In the genomic region with DNA sequence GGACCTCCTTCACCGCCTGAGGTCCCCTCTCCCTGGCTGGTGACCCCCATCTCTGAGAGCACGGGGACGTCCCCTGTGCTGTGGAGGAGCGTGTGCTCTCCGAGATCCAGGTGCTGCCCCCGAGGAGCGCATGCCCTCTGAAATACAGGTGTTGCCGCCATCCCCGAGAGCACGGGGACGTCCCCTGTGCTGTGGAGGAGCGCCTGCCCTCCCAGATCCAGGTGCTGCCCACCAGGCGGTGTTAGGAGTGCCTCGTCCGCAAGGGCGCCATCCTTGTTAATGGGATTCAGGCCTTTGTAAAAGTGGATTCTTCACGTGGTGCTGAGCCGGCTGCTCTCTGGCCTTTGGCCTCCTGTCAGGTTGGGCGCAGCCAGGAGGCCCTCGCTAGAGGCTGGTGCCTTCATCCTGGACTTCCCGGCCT, we compare ENCODE assay signal across 8 cellular contexts. TPM values are rescaled to one million over a fixed set of nuclear protein-coding genes. Genes with fewer than 3 reads are reported as not detected.
DNase-seq lines count a peak whose midpoint lies in the region; ATAC-seq, FAIRE-seq and TF ChIP-seq lines count a peak whose summit lies in the region.

No MANE protein-coding gene starts in this region.

- no peak overlapping the region for H3K23ac ChIP-seq in H9 (ENCODE audit: insufficient read length, low read depth, low read length)

- H3K4me1 Mint-ChIP-seq in activated naive CD8-positive, alpha-beta T cell treated with anti-CD3 and anti-CD28 coated beads, Interleukin-2, amount 10 ng/mL, durations not matched to agents 7 days and 5 days = peaks cover 1% of the 10 kb centered on the region
- H3K4me1 Mint-ChIP-seq in activated naive CD8-positive, alpha-beta T cell treated with anti-CD3 and anti-CD28 coated beads for 36 hours = no peaks in the 10 kb centered on the region
- no peaks in the 10 kb centered on the region for H3K4me1 Mint-ChIP-seq in H9

- H3K4me3 Mint-ChIP-seq in activated naive CD8-positive, alpha-beta T cell treated with anti-CD3 and anti-CD28 coated beads, Interleukin-2, amount 10 ng/mL, durations not matched to agents 7 days and 5 days = no peak overlapping the region
- H3K4me3 Mint-ChIP-seq in activated naive CD8-positive, alpha-beta T cell treated with anti-CD3 and anti-CD28 coated beads for 36 hours = no peak overlapping the region
- H3K4me3 Mint-ChIP-seq in H9 = no peak overlapping the region

- H3K36me3 Mint-ChIP-seq in activated naive CD8-positive, alpha-beta T cell treated with anti-CD3 and anti-CD28 coated beads, Interleukin-2, amount 10 ng/mL, durations not matched to agents 7 days and 5 days = no peaks in the 10 kb centered on the region
- no peaks in the 10 kb centered on the region for H3K36me3 Mint-ChIP-seq in activated naive CD8-positive, alpha-beta T cell treated with anti-CD3 and anti-CD28 coated beads for 36 hours
- peaks cover 0 to 4% (median 2%) of the 10 kb centered on the region in 3 experiments; a peak in 2 of 7 replicates for H3K36me3 Mint-ChIP-seq in H9 (ENCODE audit: insufficient read depth in 1 of 3, low read depth in 3 of 3)

- no peak for TF ChIP-seq EP300 in tibial nerve (IDR thresholded peaks at IDR 0.05)

- H4K8ac ChIP-seq in H9 (replicated peaks; ENCODE audit: insufficient read length, low read depth, low read length) = no peak overlapping the region

- no peak overlapping the region for H3K4ac ChIP-seq in H9 (ENCODE audit: low read depth, low read length)

- H3K14ac ChIP-seq in H9 (ENCODE audit: insufficient read depth, low read length) = no peak overlapping the region

- H3K79me2 ChIP-seq in MM.1S (ENCODE audit: low read length) (no peaks in the 10 kb centered on the region), keratinocyte (ENCODE audit: control insufficient read depth, insufficient read depth, low read length) (no peaks in the 10 kb centered on the region), H9 (ENCODE audit: insufficient read depth, low read length) (no peaks in the 10 kb centered on the region)

- H2BK15ac ChIP-seq in H9 (ENCODE audit: low read depth, low read length) = no peak overlapping the region

- H3K9ac ChIP-seq in MM.1S (ENCODE audit: low read length) = no peak overlapping the region
- no peak overlapping the region for H3K9ac ChIP-seq in keratinocyte (ENCODE audit: control insufficient read depth, extremely low read depth, insufficient read depth, low read length)
- H3K9ac ChIP-seq in H9 (ENCODE audit: extremely low read depth, insufficient read length, low read length) = no peak overlapping the region

- H3K9me2 ChIP-seq in MM.1S (replicated peaks; ENCODE audit: insufficient read depth, low read length) = no peaks in the 10 kb centered on the region

- peak; percentile 6 for ATAC-seq in activated naive CD8-positive, alpha-beta T cell treated with anti-CD3 and anti-CD28 coated beads, Interleukin-2, amount 10 ng/mL, durations not matched to agents 7 days and 5 days (ENCODE audit: low read depth)
- ATAC-seq in HG03378 (IDR thresholded peaks at IDR 0.05; ENCODE audit: unreplicated experiment) = no peak

- no peaks in the 10 kb centered on the region for H3K23me2 ChIP-seq in H9 (ENCODE audit: insufficient read length, low read depth, low read length, poor library complexity, severe bottlenecking)

- H3K4me2 ChIP-seq in MM.1S (ENCODE audit: low read depth, low read length) (peak overlapping the region; percentile 41; the same call in 1 of the 2 replicates), keratinocyte (ENCODE audit: control insufficient read depth, extremely low read depth, insufficient read depth, low read depth, low read length) (peak overlapping the region; percentile 60), H9 (ENCODE audit: insufficient read depth, insufficient read length, low read length) (no peak overlapping the region)

- dilution Hi-C loops in keratinocyte (cut with MboI; ENCODE audit: extremely low pct_ligation_motif_present, low sequenced_read_pairs) = no loop called here

- no peak for TF ChIP-seq CTCF in MM.1S (IDR thresholded peaks at IDR 0.05; ENCODE audit: low read length)
- no peak for TF ChIP-seq CTCF in keratinocyte (optimal IDR thresholded peaks at IDR 0.05 in 1 of 3, IDR thresholded peaks at IDR 0.05 in 1 of 3, conservative IDR thresholded peaks at IDR 0.05 in 1 of 3; ENCODE audit: extremely low read depth in 1 of 3, insufficient read depth in 2 of 3, low read length in 3 of 3)
- no peak for TF ChIP-seq CTCF in tibial nerve (IDR thresholded peaks at IDR 0.05)
- no peak for TF ChIP-seq CTCF in H9 (conservative IDR thresholded peaks at IDR 0.05)

- H3K27me3 ChIP-seq in MM.1S (replicated peaks; ENCODE audit: insufficient read depth, low read length) (no peaks in the 10 kb centered on the region), keratinocyte (ENCODE audit: control insufficient read depth, extremely low read depth, insufficient read depth, low read length) (no peaks in the 10 kb centered on the region), tibial nerve (no peaks in the 10 kb centered on the region), H9 (ENCODE audit: insufficient read depth, low read length) (no peaks in the 10 kb centered on the region)

- H4K20me1 ChIP-seq in MM.1S (ENCODE audit: insufficient read depth, low read length) (no peaks in the 10 kb centered on the region), keratinocyte (ENCODE audit: control insufficient read depth, extremely low read depth, insufficient read depth, low read length) (no peaks in the 10 kb centered on the region), H9 (ENCODE audit: control insufficient read depth, insufficient read depth, insufficient read length) (no peaks in the 10 kb centered on the region)

- H2BK12ac ChIP-seq in H9 (ENCODE audit: insufficient read length, low read depth, low read length) = no peak overlapping the region

- H3K18ac ChIP-seq in H9 (ENCODE audit: insufficient read length, low read depth, low read length) = no peak overlapping the region

- 0 out of 2 replicates have a peak overlapping the region, but pooled peaks have one; percentile 5 for H3K4me3 ChIP-seq in MM.1S (ENCODE audit: low read length)
- H3K4me3 ChIP-seq in keratinocyte (ENCODE audit: control insufficient read depth in 2 of 3, extremely low read depth in 1 of 3, insufficient read depth in 2 of 3, low read depth in 1 of 3, low read length in 3 of 3) = no peak overlapping the region
- peak overlapping the region in 3 of 4 donors; percentile 7 to 44 (median 38) for H3K4me3 ChIP-seq in tibial nerve

- no peak overlapping the region for H3K56ac ChIP-seq in H9 (ENCODE audit: insufficient read length, low read depth, low read length)

- H4K5ac ChIP-seq in H9 (ENCODE audit: insufficient read length, low read depth, low read length) = no peak overlapping the region

- no peaks in the 10 kb centered on the region for H3K9me3 Mint-ChIP-seq in activated naive CD8-positive, alpha-beta T cell treated with anti-CD3 and anti-CD28 coated beads, Interleukin-2, amount 10 ng/mL, durations not matched to agents 7 days and 5 days
- no peaks in the 10 kb centered on the region for H3K9me3 Mint-ChIP-seq in activated naive CD8-positive, alpha-beta T cell treated with anti-CD3 and anti-CD28 coated beads for 36 hours
- H3K9me3 Mint-ChIP-seq in H9 = no peaks in the 10 kb centered on the region

- no peaks in the 10 kb centered on the region for H3K79me1 ChIP-seq in H9 (ENCODE audit: insufficient read depth, low read depth, low read length, poor library complexity, severe bottlenecking)

- no peak overlapping the region for H2BK5ac ChIP-seq in H9 (ENCODE audit: insufficient read length, low read length)

- TF ChIP-seq POLR2A in tibial nerve (IDR thresholded peaks at IDR 0.05) = no peak

- no peak overlapping the region for H2AK5ac ChIP-seq in H9 (ENCODE audit: insufficient read length, low read length)

- H3K9me1 ChIP-seq in keratinocyte (ENCODE audit: control insufficient read depth, extremely low read depth, insufficient read depth, low read length) = no peaks in the 10 kb centered on the region

- POLR2A ChIA-PET in activated naive CD8-positive, alpha-beta T cell treated with anti-CD3 and anti-CD28 coated beads, Interleukin-2, amount 10 ng/mL, durations not matched to agents 7 days and 5 days (lab: Charles Lee) = interaction anchor here (0.6 to 1.5 kb wide), 5 partner anchors 9 to 461 kb away, joined by 3 read pairs; no protein-coding TSS in a partner anchor

- H2BK120ac ChIP-seq in H9 (ENCODE audit: low read depth, low read length, poor library complexity, severe bottlenecking) = no peak overlapping the region

- no peak for FAIRE-seq in keratinocyte (lab: Jason Lieb, UNC)

- no peak overlapping the region for H2BK20ac ChIP-seq in H9 (ENCODE audit: low read depth, low read length, poor library complexity, severe bottlenecking)

- no peaks in the 10 kb centered on the region for H3K36me3 ChIP-seq in MM.1S (replicated peaks; ENCODE audit: insufficient read depth, low read length)
- H3K36me3 ChIP-seq in keratinocyte (ENCODE audit: control insufficient read depth in 2 of 2, extremely low read depth in 1 of 2, insufficient read depth in 2 of 2, low read length in 2 of 2) = peaks cover 5 to 7% of the 10 kb centered on the region in 2 experiments
- peaks cover 0 to 53% (median 7%) of the 10 kb centered on the region in 3 donors for H3K36me3 ChIP-seq in tibial nerve

- H3T11ph ChIP-seq in H9 (ENCODE audit: low read length) = no peak overlapping the region

- H2AFZ ChIP-seq in MM.1S (ENCODE audit: low read length) = no peak overlapping the region
- no peak overlapping the region for H2AFZ ChIP-seq in keratinocyte (ENCODE audit: control insufficient read depth, low read length)
- no peak overlapping the region for H2AFZ ChIP-seq in H9 (ENCODE audit: low read length)

- H3K27ac Mint-ChIP-seq in activated naive CD8-positive, alpha-beta T cell treated with anti-CD3 and anti-CD28 coated beads, Interleukin-2, amount 10 ng/mL, durations not matched to agents 7 days and 5 days = peak overlapping the region; percentile 21
- H3K27ac Mint-ChIP-seq in activated naive CD8-positive, alpha-beta T cell treated with anti-CD3 and anti-CD28 coated beads for 36 hours = no peak overlapping the region
- no peak overlapping the region for H3K27ac Mint-ChIP-seq in H9

- no peak for DNase-seq in activated naive CD8-positive, alpha-beta T cell treated with anti-CD3 and anti-CD28 coated beads, Interleukin-2, amount 10 ng/mL, durations not matched to agents 7 days and 5 days
- no peak for DNase-seq in activated naive CD8-positive, alpha-beta T cell treated with anti-CD3 and anti-CD28 coated beads for 36 hours
- DNase-seq in MM.1S = no peak
- DNase-seq in keratinocyte (ENCODE audit: low read depth, low spot score) = no peak
- DNase-seq in tibial nerve (ENCODE audit: low spot score in 2 of 2) = no peak
- DNase-seq in dermis blood vessel endothelial cell = no peak
- no peak for DNase-seq in H9

- H3K4me1 ChIP-seq in MM.1S (ENCODE audit: low read length) (no peaks in the 10 kb centered on the region), keratinocyte (ENCODE audit: control insufficient read depth, extremely low read depth, insufficient read depth, low read length) (no peaks in the 10 kb centered on the region), tibial nerve (peaks cover 0 to 10% (median 3%) of the 10 kb centered on the region in 4 donors), H9 (ENCODE audit: insufficient read depth, low read length) (no peaks in the 10 kb centered on the region)

- H3K27ac ChIP-seq in MM.1S (ENCODE audit: low read length) (no peak overlapping the region), keratinocyte (ENCODE audit: control insufficient read depth, insufficient read depth, low read length) (no peak overlapping the region), tibial nerve (no peak overlapping the region), H9 (ENCODE audit: insufficient read length, low read depth, low read length) (no peak overlapping the region)

- no peak overlapping the region for H4K91ac ChIP-seq in H9 (ENCODE audit: insufficient read length, low read depth, low read length)

- H3K9me3 ChIP-seq in MM.1S (replicated peaks; ENCODE audit: insufficient read depth, low read length) = no peaks in the 10 kb centered on the region
- H3K9me3 ChIP-seq in keratinocyte (ENCODE audit: control insufficient read depth, low read depth, low read length) = peaks cover 9% of the 10 kb centered on the region
- no peaks in the 10 kb centered on the region for H3K9me3 ChIP-seq in tibial nerve
- H3K9me3 ChIP-seq in H9 (ENCODE audit: control insufficient read depth, low read depth, low read length) = peaks cover 18% of the 10 kb centered on the region

- H3F3A ChIP-seq in MM.1S (ENCODE audit: insufficient read depth, low read length) = no peaks in the 10 kb centered on the region

- no peaks in the 10 kb centered on the region for H3K27me3 Mint-ChIP-seq in activated naive CD8-positive, alpha-beta T cell treated with anti-CD3 and anti-CD28 coated beads, Interleukin-2, amount 10 ng/mL, durations not matched to agents 7 days and 5 days
- no peaks in the 10 kb centered on the region for H3K27me3 Mint-ChIP-seq in activated naive CD8-positive, alpha-beta T cell treated with anti-CD3 and anti-CD28 coated beads for 36 hours
- peaks cover 5% of the 10 kb centered on the region for H3K27me3 Mint-ChIP-seq in H9 (ENCODE audit: low read depth)

- 61 to 100% methylated on average over 1 to 20 of the region's 21 CpGs for WGBS in tibial nerve, 2 donors
- WGBS in H9 (ENCODE audit: extremely low coverage, insufficient read length, low lambda C conversion rate) = no CpG with 5 or more reads among the region's 21 CpGs

RNA-seq across cellular contexts. Expression of a gene that starts 10.1 kb away (rescaled TPM):
- 10 to 100 TPM; 29.3 to 29.4 TPM for total RNA-seq in activated naive CD8-positive, alpha-beta T cell treated with anti-CD3 and anti-CD28 coated beads, Interleukin-2, amount 10 ng/mL, durations not matched to agents 7 days and 5 days
- 10 to 100 TPM; 54.2 to 59.2 TPM for total RNA-seq in activated naive CD8-positive, alpha-beta T cell treated with anti-CD3 and anti-CD28 coated beads for 36 hours
- 3.7 to 7.4 TPM (median 3.8 TPM) in 3 replicates for polyA plus RNA-seq in keratinocyte
- polyA plus RNA-seq in keratinocyte (2011; ENCODE audit: low read depth) = 3.8 TPM
- polyA plus RNA-seq in keratinocyte (2011; cell fraction: cytosol; rRNA removed) = 4.0 and 8.6 TPM in 2 replicates
- polyA plus RNA-seq in keratinocyte (2011; cell fraction: nucleus; rRNA removed) = 6.9 and 9.7 TPM in 2 replicates
- polyA plus RNA-seq in keratinocyte (2012; ENCODE audit: low replicate concordance) = 13.9 and 20.1 TPM in 2 replicates
- polyA minus RNA-seq in keratinocyte = 3.2 to 15.6 TPM (median 3.9 TPM) in 3 replicates
- 9.2 TPM for polyA minus RNA-seq in keratinocyte (2011; cell fraction: cytosol; rRNA and poly(A)+ RNA removed)
- 3.8 and 5.9 TPM in 2 replicates for polyA minus RNA-seq in keratinocyte (2011; cell fraction: nucleus; rRNA and poly(A)+ RNA removed)
- total RNA-seq in tibial nerve = 10 to 100 TPM in 3 of 4 donors, 1 to 10 TPM in 1; 8.2 to 24.9 (median 17.0) TPM
- 12.1 and 18.3 TPM in 2 replicates for total RNA-seq in dermis blood vessel endothelial cell
- 36.5 and 36.9 TPM in 2 replicates for total RNA-seq in H9 (2021)

RNA-seq across cellular contexts. Expression of a gene that starts 10.2 kb away (rescaled TPM):
- total RNA-seq in activated naive CD8-positive, alpha-beta T cell treated with anti-CD3 and anti-CD28 coated beads, Interleukin-2, amount 10 ng/mL, durations not matched to agents 7 days and 5 days = 10 to 100 TPM; 31.9 to 33.5 TPM
- total RNA-seq in activated naive CD8-positive, alpha-beta T cell treated with anti-CD3 and anti-CD28 coated beads for 36 hours = 10 to 100 TPM; 32.4 to 34.8 TPM
- polyA plus RNA-seq in keratinocyte = 7.4 to 11.6 TPM (median 10.1 TPM) in 3 replicates
- 4.4 TPM for polyA plus RNA-seq in keratinocyte (2011; ENCODE audit: low read depth)
- 3.2 and 7.9 TPM in 2 replicates for polyA plus RNA-seq in keratinocyte (2011; cell fraction: cytosol; rRNA removed)
- polyA plus RNA-seq in keratinocyte (2011; cell fraction: nucleus; rRNA removed) = 25.0 and 31.7 TPM in 2 replicates
- 8.2 and 13.8 TPM in 2 replicates for polyA plus RNA-seq in keratinocyte (2012; ENCODE audit: low replicate concordance)
- 7.7 to 15.2 TPM (median 8.5 TPM) in 3 replicates for polyA minus RNA-seq in keratinocyte
- polyA minus RNA-seq in keratinocyte (2011; cell fraction: cytosol; rRNA and poly(A)+ RNA removed) = 16.7 TPM
- polyA minus RNA-seq in keratinocyte (2011; cell fraction: nucleus; rRNA and poly(A)+ RNA removed) = 11.1 and 11.7 TPM in 2 replicates
- total RNA-seq in tibial nerve = 10 to 100 TPM; 15.5 to 43.8 (median 28.7) TPM
- total RNA-seq in dermis blood vessel endothelial cell = 6.8 and 7.5 TPM in 2 replicates
- 37.9 and 38.0 TPM in 2 replicates for total RNA-seq in H9 (2021)

Comparison
In these comparisons a context has a peak if more than half of its experiments do, and no peak if none do; other contexts are left out.
1. H3K4me3 ChIP-seq: peak in MM.1S (single experiment) and tibial nerve (3 of 4); none in keratinocyte (0 of 3).